ENCODE assay signal across 17 cellular contexts in the genomic region with DNA sequence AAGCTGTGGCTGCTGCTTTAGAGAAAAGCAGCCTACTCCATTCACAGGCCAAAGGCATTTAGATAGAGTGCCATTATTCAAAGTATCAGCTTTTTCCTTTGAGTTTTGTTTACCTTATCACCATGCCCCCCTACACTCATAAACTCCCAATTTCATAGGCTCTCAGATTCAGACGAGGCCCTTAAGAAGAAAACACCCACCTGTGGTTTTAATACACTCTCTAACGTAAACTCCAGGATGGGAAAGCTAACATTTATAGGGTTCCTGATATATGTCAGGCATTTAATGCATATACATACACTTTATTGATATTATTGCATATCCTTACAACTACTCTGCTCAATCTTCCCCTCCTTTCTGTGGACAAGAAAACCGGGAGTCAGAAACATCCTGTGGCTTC.
"Had no signal": no experiment of that assay in that cellular context is flagged by ENCODE, and none has a peak within 500 bp of the region (broad histone marks: within the 10 kb centered on the region; RNA-seq: fewer than 3 reads in every experiment).

No MANE protein-coding gene starts in this region.

- H3K27ac ChIP-seq: HL-60, KMS-11, SJSA1, SK-N-MC had no signal

- ATAC-seq: K562 had no signal

- H3K4me2 ChIP-seq: KMS-11 had no signal

- H3K9me3 ChIP-seq: SJSA1 had no signal

- H3K4me3 ChIP-seq: K562, SJSA1, SK-N-MC had no signal

- H3K4me1 ChIP-seq: SJSA1 had no signal

- DNase-seq: Kasumi-1, MM.1S, NCI-H1092 treated with DMSO at 0.1 percent for 48 hours, NCI-H187, NCI-H2029, NCI-H2081 treated with DMSO at 0.1 percent for 48 hours, NCI-H524, NCI-H526 treated with DMSO at 0.1 percent for 48 hours, NCI-H82, Right ventricle myocardium superior, RPMI8226, SIG-M5 had no signal

- H3K9ac ChIP-seq: KMS-11 had no signal

- H3K36me3 ChIP-seq: SJSA1 had no signal
